In genomic region chr6:2871102-2871501, GRCh38 we compare ENCODE assay signal across 20 cellular contexts. TPM values are rescaled to one million over a fixed set of nuclear protein-coding genes. Genes with fewer than 3 reads are reported as not detected.
"Had no signal": no experiment of that assay in that cellular context is flagged by ENCODE, and none has a peak within 500 bp of the region (broad histone marks: within the 10 kb centered on the region; RNA-seq: fewer than 3 reads in every experiment).

No MANE protein-coding gene starts in this region.

- DNase-seq: Karpas-422, KG1, MG63, NCI-H1092 treated with DMSO at 0.1 percent for 48 hours, NCI-H1436, NCI-H187, NCI-H2029, NCI-H2081 treated with DMSO at 0.1 percent for 48 hours, NCI-H2171, NCI-H226, NCI-H446, NCI-H510A, NCI-H524 treated with DMSO at 0.1 percent for 48 hours, NCI-H774, PC-3, SHP77, SJCRH30 had no signal

- H3K4me3 ChIP-seq: MG63, SJCRH30 had no signal

- H3K9me3 ChIP-seq: MG63 had no signal

- ATAC-seq: Panc1, PC-3 had no signal

- H3K27ac ChIP-seq: RWPE1, SJCRH30 had no signal

- H3K36me3 ChIP-seq: MG63, SJCRH30 had no signal

- H3K27me3 ChIP-seq: MG63, SJCRH30 had no signal

RNA-seq across cellular contexts. Expression of gene SERPINB9, which starts 32.0 kb away (rescaled TPM):
- total RNA-seq: HT1080 had no signal
